In the genomic region with DNA sequence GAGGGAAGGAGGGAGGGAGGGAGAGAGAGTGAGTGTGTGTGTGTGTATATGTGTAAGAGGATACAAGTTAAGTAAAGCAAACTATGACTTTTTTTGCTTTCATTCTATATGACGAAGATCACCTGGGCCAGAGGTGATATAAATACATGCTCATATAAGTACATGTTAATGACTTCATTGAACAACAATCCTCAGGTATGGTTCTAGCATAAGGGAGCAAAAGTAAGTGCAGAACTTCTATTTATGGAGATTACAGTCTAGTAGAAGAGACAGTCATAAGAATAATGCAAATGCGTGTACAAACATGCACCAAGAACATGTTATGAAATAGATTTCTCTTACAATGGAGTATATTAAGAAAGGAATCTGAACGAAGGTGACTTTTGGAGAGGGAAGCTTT, we compare ENCODE assay signal across 25 cellular contexts.
DNase-seq lines count a peak whose midpoint lies in the region; ATAC-seq, FAIRE-seq and TF ChIP-seq lines count a peak whose summit lies in the region.
"Had no signal": no experiment of that assay in that cellular context is flagged by ENCODE, and none has a peak within 500 bp of the region (broad histone marks: within the 10 kb centered on the region; RNA-seq: fewer than 3 reads in every experiment).

No MANE protein-coding gene starts in this region.

- H3K4me1 Mint-ChIP-seq in MCF 10A (ENCODE audit: insufficient read depth, unreplicated experiment): peaks cover 8% of the 10 kb centered on the region
- H3K4me1 Mint-ChIP-seq: B cell; CD8-positive, alpha-beta memory T cell had no signal

- H3K27ac ChIP-seq in breast epithelium: no peak overlapping the region
- H3K27ac ChIP-seq: 22Rv1, BLaER1, C4-2B had no signal

- H3K4me3 ChIP-seq in breast epithelium (no peak overlapping the region), bronchial epithelial cell (ENCODE audit: low read depth, low read length) (no peak overlapping the region)
- H3K4me3 ChIP-seq: BLaER1, GM12878, HAP-1 had no signal

- no peaks in the 10 kb centered on the region for H3K27me3 Mint-ChIP-seq in MCF 10A (ENCODE audit: insufficient read depth, unreplicated experiment)
- H3K27me3 Mint-ChIP-seq: B cell; CD4-positive, alpha-beta T cell; CD8-positive, alpha-beta memory T cell had no signal

- intact Hi-C loops in MCF 10A (cut with micrococcal nuclease): no loop called here
- intact Hi-C loops in breast epithelium (cut with DNase I; ENCODE audit: low total_unique reads): no loop called here

- H3K36me3 Mint-ChIP-seq in MCF 10A (ENCODE audit: insufficient read depth, unreplicated experiment): no peaks in the 10 kb centered on the region
- H3K36me3 Mint-ChIP-seq: CD8-positive, alpha-beta memory T cell had no signal

- no peaks in the 10 kb centered on the region for H3K27me3 ChIP-seq in breast epithelium
- no peaks in the 10 kb centered on the region for H3K27me3 ChIP-seq in bronchial epithelial cell (ENCODE audit: control insufficient read depth, insufficient read depth, low read length)
- H3K27me3 ChIP-seq: BLaER1 had no signal

- FAIRE-seq in bronchial epithelial cell (lab: Jason Lieb, UNC): no peak
- FAIRE-seq: A204.1, D721Med, GM12878, H54 had no signal

- POLR2A ChIA-PET in MCF 10A (lab: Yijun Ruan, JAX): interaction anchor here (0.7 kb wide), 1 partner anchor 675 kb away, joined by 3 read pairs; no protein-coding TSS in a partner anchor

- H3K27ac Mint-ChIP-seq in MCF 10A (ENCODE audit: low read depth, unreplicated experiment): no peak overlapping the region
- H3K27ac Mint-ChIP-seq: B cell; CD4-positive, alpha-beta T cell; CD8-positive, alpha-beta memory T cell; HFFc6 had no signal

- DNase-seq in MCF 10A (ENCODE audit: unreplicated experiment) (peak; percentile 60), breast epithelium (ENCODE audit: low spot score in 2 of 2) (no peak), bronchial epithelial cell (ENCODE audit: low read depth) (peak; percentile 99), CD1c-positive myeloid dendritic cell (ENCODE audit: extremely low spot score) (no peak)
- DNase-seq: CD4-positive, alpha-beta T cell; CD8-positive, alpha-beta memory T cell; DMS 273 treated with DMSO at 0.1 percent for 48 hours; DMS79; EL; GDM1; GOT3; HFFc6 had no signal

- CTCF ChIA-PET in MCF 10A (lab: Yijun Ruan, JAX): interaction anchor here (0.6 kb wide), 1 partner anchor 456 kb away, joined by 3 read pairs; no protein-coding TSS in a partner anchor

- ATAC-seq in esophagus mucosa (peak; percentile 32), GM18511 (IDR thresholded peaks at IDR 0.05; ENCODE audit: unreplicated experiment) (no peak), SK-N-SH treated with all-trans-retinoic acid at 6 μM for 48 hours (no peak), HG02588 (IDR thresholded peaks at IDR 0.05; ENCODE audit: unreplicated experiment) (no peak)
- ATAC-seq: GM12878 had no signal

- no TSS peak for BruUV-seq in MCF 10A (replicated peaks; lab: Mats Ljungman, UMichigan)

- H3K36me3 ChIP-seq in breast epithelium (no peaks in the 10 kb centered on the region), bronchial epithelial cell (ENCODE audit: control insufficient read depth, insufficient read depth, low read length) (no peaks in the 10 kb centered on the region)
- H3K36me3 ChIP-seq: BLaER1, HAP-1 had no signal

- no peak for TF ChIP-seq POLR2A in breast epithelium (IDR thresholded peaks at IDR 0.05)

- H3K9me3 ChIP-seq in breast epithelium: no peaks in the 10 kb centered on the region
- H3K9me3 ChIP-seq: BLaER1, HAP-1 had no signal

- no peak overlapping the region for H3K4me3 Mint-ChIP-seq in MCF 10A (ENCODE audit: unreplicated experiment)
- H3K4me3 Mint-ChIP-seq: B cell; CD4-positive, alpha-beta T cell; CD8-positive, alpha-beta memory T cell; HFFc6 had no signal

- peaks cover 7% of the 10 kb centered on the region for H3K9me3 Mint-ChIP-seq in MCF 10A (ENCODE audit: unreplicated experiment)

- TF ChIP-seq CTCF in MCF 10A (IDR thresholded peaks at IDR 0.05; ENCODE audit: unreplicated experiment) (no peak), breast epithelium (IDR thresholded peaks at IDR 0.05) (no peak), bronchial epithelial cell (IDR thresholded peaks at IDR 0.05; ENCODE audit: insufficient read depth, low read length, severe bottlenecking) (no peak)

- no peaks in the 10 kb centered on the region for H3K4me1 ChIP-seq in breast epithelium
- H3K4me1 ChIP-seq: BLaER1, HAP-1 had no signal

TF ChIP-seq in SK-N-SH treated with all-trans-retinoic acid at 6 μM for 48 hours, 23 proteins besides CTCF, POLR2A, EP300 and RAD21:
- TF ChIP-seq ZFP3 (CRISPR knock-in tag; IDR thresholded peaks at IDR 0.05) (no peak), ZNF70 (CRISPR knock-in tag; IDR thresholded peaks at IDR 0.05) (no peak), GLIS3 (CRISPR knock-in tag; IDR thresholded peaks at IDR 0.05) (no peak), SNAI2 (CRISPR knock-in tag; IDR thresholded peaks at IDR 0.05) (no peak), ZC3H10 (CRISPR knock-in tag; IDR thresholded peaks at IDR 0.05) (no peak), ZNF565 (CRISPR knock-in tag; conservative IDR thresholded peaks at IDR 0.05; ENCODE audit: low read depth) (no peak), ZNF8 (CRISPR knock-in tag; IDR thresholded peaks at IDR 0.05) (no peak)
- TF ChIP-seq, protein P1, sequence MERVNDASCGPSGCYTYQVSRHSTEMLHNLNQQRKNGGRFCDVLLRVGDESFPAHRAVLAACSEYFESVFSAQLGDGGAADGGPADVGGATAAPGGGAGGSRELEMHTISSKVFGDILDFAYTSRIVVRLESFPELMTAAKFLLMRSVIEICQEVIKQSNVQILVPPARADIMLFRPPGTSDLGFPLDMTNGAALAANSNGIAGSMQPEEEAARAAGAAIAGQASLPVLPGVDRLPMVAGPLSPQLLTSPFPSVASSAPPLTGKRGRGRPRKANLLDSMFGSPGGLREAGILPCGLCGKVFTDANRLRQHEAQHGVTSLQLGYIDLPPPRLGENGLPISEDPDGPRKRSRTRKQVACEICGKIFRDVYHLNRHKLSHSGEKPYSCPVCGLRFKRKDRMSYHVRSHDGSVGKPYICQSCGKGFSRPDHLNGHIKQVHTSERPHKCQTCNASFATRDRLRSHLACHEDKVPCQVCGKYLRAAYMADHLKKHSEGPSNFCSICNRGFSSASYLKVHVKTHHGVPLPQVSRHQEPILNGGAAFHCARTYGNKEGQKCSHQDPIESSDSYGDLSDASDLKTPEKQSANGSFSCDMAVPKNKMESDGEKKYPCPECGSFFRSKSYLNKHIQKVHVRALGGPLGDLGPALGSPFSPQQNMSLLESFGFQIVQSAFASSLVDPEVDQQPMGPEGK (CRISPR knock-in tag; IDR thresholded peaks at IDR 0.05; ENCODE audit: borderline replicate concordance): no peak
TF ChIP-seq in SK-N-SH treated with all-trans-retinoic acid at 6 μM for 48 hours: peak in this region for 0.

Comparison
In these comparisons a context has a peak if more than half of its experiments do, and no peak if none do; other contexts are left out.
1. DNase-seq: peak in MCF 10A (single experiment) and bronchial epithelial cell (single experiment); none in breast epithelium (0 of 2) and CD1c-positive myeloid dendritic cell (single experiment).